ENCODE assay signal across 14 cellular contexts in the genomic region with DNA sequence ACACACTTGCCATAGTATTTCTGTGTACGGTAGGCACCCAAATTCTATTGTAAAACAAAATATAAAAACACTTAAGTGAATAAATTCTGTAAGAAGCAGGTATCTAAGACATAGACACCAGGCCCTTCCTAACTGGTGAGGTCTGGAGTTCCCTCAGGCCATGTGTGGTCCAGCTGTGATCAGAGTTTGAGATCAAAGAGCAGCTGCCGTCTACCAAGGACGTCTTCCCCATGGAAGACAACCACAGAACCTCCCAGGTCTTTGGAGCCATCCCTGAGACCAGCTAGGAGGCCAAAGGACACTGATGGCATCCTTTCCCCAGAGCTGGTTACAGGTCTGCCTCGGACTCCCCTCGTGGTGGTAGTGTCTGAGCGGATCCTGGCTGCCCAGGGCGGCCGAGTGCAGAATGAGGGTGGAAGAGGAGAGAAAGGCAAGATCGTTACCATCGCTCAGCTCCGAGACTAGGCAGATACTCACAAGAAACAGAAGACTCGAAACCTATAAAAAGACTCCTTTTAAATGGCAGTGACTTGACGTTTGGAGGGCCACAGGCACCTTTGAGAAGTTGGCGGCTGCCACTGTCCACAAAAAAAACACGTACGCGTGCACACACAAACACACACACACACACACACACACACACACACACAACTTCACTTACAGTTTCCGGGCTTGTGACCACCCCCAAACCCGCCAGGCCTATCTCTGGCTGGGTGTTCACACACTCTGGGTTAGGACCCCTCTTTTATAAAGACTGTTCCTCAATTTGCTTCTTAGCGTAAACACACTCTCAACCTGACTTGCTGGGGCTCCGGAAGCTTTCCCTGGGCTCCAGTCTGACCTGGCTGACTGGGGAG. TPM values are rescaled to one million over a fixed set of nuclear protein-coding genes. Genes with fewer than 3 reads are reported as not detected.
DNase-seq lines count a peak whose midpoint lies in the region; ATAC-seq and TF ChIP-seq lines count a peak whose summit lies in the region.
"Had no signal": no experiment of that assay in that cellular context is flagged by ENCODE, and none has a peak within 500 bp of the region (broad histone marks: within the 10 kb centered on the region; RNA-seq: fewer than 3 reads in every experiment).

No MANE protein-coding gene starts in this region.

- DNase-seq in CD8-positive, alpha-beta T cell: no peak
- DNase-seq in RWPE1 (ENCODE audit: low spot score): no peak
- no peak for DNase-seq in fibroblast of lung (ENCODE audit: low read depth in 2 of 2)
- DNase-seq in NCI-H2107 treated with DMSO at 0.1 percent for 48 hours (lab: John Stamatoyannopoulos, UW; ENCODE audit: unreplicated experiment): no peak
- DNase-seq in NCI-H1694 treated with DMSO at 0.1 percent for 48 hours (lab: John Stamatoyannopoulos, UW): no peak
- no peak for DNase-seq in NCI-H345 (lab: John Stamatoyannopoulos, UW)
- DNase-seq: activated naive CD4-positive, alpha-beta T cell treated with anti-CD3 and anti-CD28 coated beads, Interleukin-2, amount 50 U/mL, for 16 hours; BE2C; cortex of kidney; KG1; midbrain; NCI-H69 had no signal

- CTCF ChIA-PET in CD8-positive, alpha-beta T cell (lab: Charles Lee): no interaction called here
- CTCF ChIA-PET in RWPE1 (lab: Yijun Ruan, JAX): interaction anchor here (0.6 kb wide), 1 partner anchor 1183 kb away, joined by 3 read pairs; no protein-coding TSS in a partner anchor

- no peaks in the 10 kb centered on the region for H3K9me3 Mint-ChIP-seq in CD8-positive, alpha-beta T cell

- H3K9me3 ChIP-seq in CD8-positive, alpha-beta T cell (ENCODE audit: low read length): no peaks in the 10 kb centered on the region
- H3K9me3 ChIP-seq in fibroblast of lung (ENCODE audit: control insufficient read depth, insufficient read depth, low read depth, low read length): no peaks in the 10 kb centered on the region
- H3K9me3 ChIP-seq: BE2C had no signal

- H3K36me3 Mint-ChIP-seq in CD8-positive, alpha-beta T cell: no peaks in the 10 kb centered on the region

- peak overlapping the region; percentile 25 for H3K4me2 ChIP-seq in fibroblast of lung (ENCODE audit: extremely low read depth, insufficient read depth, low read length)

- TF ChIP-seq CTCF in CD8-positive, alpha-beta T cell (IDR thresholded peaks at IDR 0.05): no peak
- no peak for TF ChIP-seq CTCF in RWPE1 (conservative IDR thresholded peaks at IDR 0.05; ENCODE audit: low read depth)
- no peak for TF ChIP-seq CTCF in fibroblast of lung (conservative IDR thresholded peaks at IDR 0.05 in 1 of 2, IDR thresholded peaks at IDR 0.05 in 1 of 2; ENCODE audit: low read depth in 1 of 2, low read length in 2 of 2)

- no peaks in the 10 kb centered on the region for H3K27me3 ChIP-seq in CD8-positive, alpha-beta T cell (ENCODE audit: insufficient read depth, low read length)
- H3K27me3 ChIP-seq in fibroblast of lung (ENCODE audit: control insufficient read depth, insufficient read depth, low read length) (no peaks in the 10 kb centered on the region), rectal smooth muscle tissue (ENCODE audit: control insufficient read depth, insufficient read depth, low read length) (no peaks in the 10 kb centered on the region)
- H3K27me3 ChIP-seq: BE2C had no signal

- H3K4me3 Mint-ChIP-seq in CD8-positive, alpha-beta T cell: peak overlapping the region; percentile 54

- H3K27ac Mint-ChIP-seq in CD8-positive, alpha-beta T cell: peak overlapping the region; percentile 67

- H3K36me3 ChIP-seq in CD8-positive, alpha-beta T cell (ENCODE audit: insufficient read depth, low read length): no peaks in the 10 kb centered on the region
- peaks cover 6% of the 10 kb centered on the region for H3K36me3 ChIP-seq in fibroblast of lung (ENCODE audit: control insufficient read depth, insufficient read depth, low read length)
- H3K36me3 ChIP-seq in rectal smooth muscle tissue (ENCODE audit: control insufficient read depth, insufficient read depth, low read length): no peaks in the 10 kb centered on the region
- H3K36me3 ChIP-seq: BE2C had no signal

- no peak overlapping the region for H3K27ac ChIP-seq in CD8-positive, alpha-beta T cell (ENCODE audit: low read depth, low read length)
- H3K27ac ChIP-seq in RWPE1 (peak overlapping the region; percentile 96), fibroblast of lung (ENCODE audit: insufficient read depth, low read length) (no peak overlapping the region), rectal smooth muscle tissue (ENCODE audit: low read depth, low read length) (peak overlapping the region; percentile 59)

- peak; percentile 44 for ATAC-seq in CD8-positive, alpha-beta T cell
- ATAC-seq in GM21423 (IDR thresholded peaks at IDR 0.05; ENCODE audit: unreplicated experiment): no peak

- POLR2A ChIA-PET in CD8-positive, alpha-beta T cell (lab: Charles Lee): interaction anchor here (0.6 kb wide), 1 partner anchor 39 kb away, joined by 3 read pairs; no protein-coding TSS in a partner anchor
- POLR2A ChIA-PET in RWPE1 (lab: Yijun Ruan, JAX; ENCODE audit: low non-redundant PET): interaction anchor here (0.6 to 1.0 kb wide), 2 partner anchors 12 to 15 kb away, joined by 3 to 4 read pairs; no protein-coding TSS in a partner anchor

- no peak overlapping the region for H3K4me3 ChIP-seq in CD8-positive, alpha-beta T cell (ENCODE audit: low read depth, low read length)
- H3K4me3 ChIP-seq in fibroblast of lung (replicated peaks in 1 of 4; ENCODE audit: control extremely low read depth in 1 of 4, insufficient read depth in 1 of 4, low read depth in 3 of 4, low read length in 4 of 4) (no peak overlapping the region), rectal smooth muscle tissue (ENCODE audit: low read length) (no peak overlapping the region)

- peaks cover 11% of the 10 kb centered on the region for H3K4me1 ChIP-seq in CD8-positive, alpha-beta T cell (ENCODE audit: insufficient read depth, low read length)
- H3K4me1 ChIP-seq in fibroblast of lung (ENCODE audit: control insufficient read depth, extremely low read depth, insufficient read depth, low read length): peaks cover 33% of the 10 kb centered on the region
- peaks cover 49% of the 10 kb centered on the region for H3K4me1 ChIP-seq in rectal smooth muscle tissue (ENCODE audit: control insufficient read depth, insufficient read depth, low read length)

- H3K27me3 Mint-ChIP-seq in CD8-positive, alpha-beta T cell (ENCODE audit: low read depth): peaks cover 4% of the 10 kb centered on the region

- H4K20me1 ChIP-seq in fibroblast of lung (ENCODE audit: control insufficient read depth, extremely low read depth, insufficient read depth, low read length): peaks cover 3% of the 10 kb centered on the region

- peaks cover 32% of the 10 kb centered on the region for H3K4me1 Mint-ChIP-seq in CD8-positive, alpha-beta T cell (ENCODE audit: low read depth)

- intact Hi-C loops in CD8-positive, alpha-beta T cell (cut with DNase I, micrococcal nuclease): no loop called here

- H2AFZ ChIP-seq in fibroblast of lung (ENCODE audit: low read length): no peak overlapping the region

- H3K9ac ChIP-seq in fibroblast of lung (ENCODE audit: insufficient read depth, low read length) (no peak overlapping the region), rectal smooth muscle tissue (ENCODE audit: low read length) (no peak overlapping the region)

- peaks cover 90% of the 10 kb centered on the region for H3K79me2 ChIP-seq in fibroblast of lung (ENCODE audit: control insufficient read depth, insufficient read depth, low read length)

RNA-seq across cellular contexts. Expression of gene TIMP2, which starts 7.5 kb away (rescaled TPM):
- total RNA-seq in CD8-positive, alpha-beta T cell: 1 to 10 TPM; 8.9 to 9.4 TPM
- 88.9 and 155 TPM in 2 replicates for total RNA-seq in fibroblast of lung
- polyA plus RNA-seq in fibroblast of lung: 607 and 745 TPM in 2 replicates
- polyA plus RNA-seq in fibroblast of lung (2012): 667 and 999 TPM in 2 replicates
- polyA minus RNA-seq in fibroblast of lung (ENCODE audit: low replicate concordance): 484 and 816 TPM in 2 replicates

RNA-seq across cellular contexts. Expression of gene CEP295NL, which starts 14.7 kb away (rescaled TPM):
- 1 to 10 TPM; 5.3 to 6.3 TPM for total RNA-seq in CD8-positive, alpha-beta T cell
- total RNA-seq in fibroblast of lung: 2.3 and 2.8 TPM in 2 replicates
- polyA plus RNA-seq in fibroblast of lung: 0.10 and 0.15 TPM in 2 replicates
- 0.15 and 0.35 TPM in 2 replicates for polyA plus RNA-seq in fibroblast of lung (2012)
- 0.56 TPM in 1 of 2 replicates, not detected in the other for polyA minus RNA-seq in fibroblast of lung (ENCODE audit: low replicate concordance)

Comparison
In these comparisons a context has a peak if more than half of its experiments do, and no peak if none do; other contexts are left out.
1. H3K27ac ChIP-seq: peak in RWPE1 (single experiment) and rectal smooth muscle tissue (single experiment); none in CD8-positive, alpha-beta T cell (single experiment) and fibroblast of lung (single experiment).